ENCODE assay signal across 10 cellular contexts in the genomic region with DNA sequence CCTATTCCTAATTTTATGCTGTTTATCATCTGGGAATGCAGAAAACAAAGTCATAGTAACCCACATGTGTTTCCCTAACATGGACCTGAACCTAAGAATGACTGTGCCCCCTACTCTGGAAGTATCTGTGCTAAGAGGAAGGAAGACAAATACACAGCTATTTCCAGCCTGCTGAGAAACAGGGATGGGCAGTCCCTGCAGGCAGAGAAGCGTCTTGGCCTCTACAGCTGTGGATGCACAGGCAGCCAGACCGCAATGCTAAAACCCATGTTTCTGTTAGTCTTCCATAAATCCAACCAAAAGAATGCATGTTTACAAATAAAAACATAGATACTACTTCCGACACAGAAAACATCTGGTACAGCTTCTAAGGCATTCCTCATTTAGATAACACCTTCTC. TPM values are rescaled to one million over a fixed set of nuclear protein-coding genes. Genes with fewer than 3 reads are reported as not detected.
DNase-seq lines count a peak whose midpoint lies in the region; ATAC-seq and TF ChIP-seq lines count a peak whose summit lies in the region.
"Had no signal": no experiment of that assay in that cellular context is flagged by ENCODE, and none has a peak within 500 bp of the region (broad histone marks: within the 10 kb centered on the region; RNA-seq: fewer than 3 reads in every experiment).

No MANE protein-coding gene starts in this region.

- no peaks in the 10 kb centered on the region for H3K27me3 ChIP-seq in brain microvascular endothelial cell (replicated peaks)
- H3K27me3 ChIP-seq in right lobe of liver = no peaks in the 10 kb centered on the region
- no peaks in the 10 kb centered on the region for H3K27me3 ChIP-seq in thyroid gland

- TF ChIP-seq CTCF in activated CD8-positive, alpha-beta T cell treated with anti-CD3 and anti-CD28 coated beads for 36 hours (IDR thresholded peaks at IDR 0.05) = no peak
- TF ChIP-seq CTCF in brain microvascular endothelial cell (IDR thresholded peaks at IDR 0.05; ENCODE audit: low read depth, low read length, missing control alignments) (no peak), right lobe of liver (IDR thresholded peaks at IDR 0.05) (no peak), thyroid gland (IDR thresholded peaks at IDR 0.05) (no peak), RWPE1 (conservative IDR thresholded peaks at IDR 0.05; ENCODE audit: low read depth) (no peak)

- H3K4me3 Mint-ChIP-seq in activated CD8-positive, alpha-beta T cell treated with anti-CD3 and anti-CD28 coated beads for 36 hours = peak overlapping the region; percentile 34
- no peak overlapping the region for H3K4me3 Mint-ChIP-seq in activated CD8-positive, alpha-beta T cell treated with anti-CD3 and anti-CD28 coated beads, Interleukin-2, amount 10 ng/mL, durations not matched to agents 7 days and 5 days

- peak overlapping the region; percentile 46 for H3K27ac ChIP-seq in brain microvascular endothelial cell
- peak overlapping the region; percentile 89 to 98 (median 89) for H3K27ac ChIP-seq in right lobe of liver
- peak overlapping the region; percentile 12 to 77 (median 76) for H3K27ac ChIP-seq in thyroid gland
- no peak overlapping the region for H3K27ac ChIP-seq in RWPE1

- POLR2A ChIA-PET in activated CD8-positive, alpha-beta T cell treated with anti-CD3 and anti-CD28 coated beads for 36 hours (lab: Charles Lee) = interaction anchor here (0.8 to 3.7 kb wide), 6 partner anchors 16 to 62 kb away, joined by 3 to 14 read pairs (median 4); a partner anchor contains a TSS
- POLR2A ChIA-PET in activated CD8-positive, alpha-beta T cell treated with anti-CD3 and anti-CD28 coated beads, Interleukin-2, amount 10 ng/mL, durations not matched to agents 7 days and 5 days (lab: Charles Lee) = interaction anchor here (0.7 to 1.7 kb wide), 3 partner anchors 20 to 40 kb away, joined by 4 to 5 read pairs (median 4); no protein-coding TSS in a partner anchor
- POLR2A ChIA-PET in RWPE1 (lab: Yijun Ruan, JAX; ENCODE audit: low non-redundant PET) = no interaction called here

- H3K36me3 ChIP-seq in brain microvascular endothelial cell (replicated peaks) (no peaks in the 10 kb centered on the region), right lobe of liver (no peaks in the 10 kb centered on the region), thyroid gland (no peaks in the 10 kb centered on the region)

- H3K27ac Mint-ChIP-seq in activated CD8-positive, alpha-beta T cell treated with anti-CD3 and anti-CD28 coated beads for 36 hours = peak overlapping the region; percentile 96
- no peak overlapping the region for H3K27ac Mint-ChIP-seq in activated CD8-positive, alpha-beta T cell treated with anti-CD3 and anti-CD28 coated beads, Interleukin-2, amount 10 ng/mL, durations not matched to agents 7 days and 5 days

- peaks cover 28% of the 10 kb centered on the region for H3K36me3 Mint-ChIP-seq in activated CD8-positive, alpha-beta T cell treated with anti-CD3 and anti-CD28 coated beads for 36 hours (ENCODE audit: low read depth)
- peaks cover 19% of the 10 kb centered on the region for H3K36me3 Mint-ChIP-seq in activated CD8-positive, alpha-beta T cell treated with anti-CD3 and anti-CD28 coated beads, Interleukin-2, amount 10 ng/mL, durations not matched to agents 7 days and 5 days (ENCODE audit: low read depth)

- CTCF ChIA-PET in activated CD8-positive, alpha-beta T cell treated with anti-CD3 and anti-CD28 coated beads for 36 hours (lab: Charles Lee) = interaction anchor here (1.5 to 5.1 kb wide), 6 partner anchors 17 to 149 kb away, joined by 3 to 22 read pairs (median 7); no protein-coding TSS in a partner anchor
- CTCF ChIA-PET in activated CD8-positive, alpha-beta T cell treated with anti-CD3 and anti-CD28 coated beads, Interleukin-2, amount 10 ng/mL, durations not matched to agents 7 days and 5 days (lab: Charles Lee) = interaction anchor here (1.6 to 4.7 kb wide), 6 partner anchors 9 to 129 kb away, joined by 4 to 38 read pairs (median 5); no protein-coding TSS in a partner anchor
- CTCF ChIA-PET in RWPE1 (lab: Yijun Ruan, JAX) = no interaction called here

- no peaks in the 10 kb centered on the region for H3K9me3 ChIP-seq in right lobe of liver
- H3K9me3 ChIP-seq in thyroid gland = no peaks in the 10 kb centered on the region

- in situ Hi-C loops in brain microvascular endothelial cell (cut with HindIII; ENCODE audit: low pct_ligation_motif_present, low sequenced_read_pairs) = no loop called here

- WGBS in right lobe of liver (ENCODE audit: insufficient coverage, low coverage, low lambda C conversion rate, missing lambda C conversion rate) = 60% methylated on average over 3 of the region's 3 CpGs
- WGBS in thyroid gland, 2 donors = 65 to 70% methylated on average over 3 of the region's 3 CpGs

- TF ChIP-seq POLR2A in right lobe of liver (IDR thresholded peaks at IDR 0.05) = no peak
- TF ChIP-seq POLR2A in thyroid gland (IDR thresholded peaks at IDR 0.05) = no peak
- no peak for TF ChIP-seq POLR2A in GM18505 (IDR thresholded peaks at IDR 0.05; ENCODE audit: borderline replicate concordance, extremely low read depth, insufficient read depth, insufficient read length)

- no peak for ATAC-seq in activated CD8-positive, alpha-beta T cell treated with anti-CD3 and anti-CD28 coated beads for 36 hours
- ATAC-seq in activated CD8-positive, alpha-beta T cell treated with anti-CD3 and anti-CD28 coated beads, Interleukin-2, amount 10 ng/mL, durations not matched to agents 7 days and 5 days = no peak
- peak; percentile 35 to 72 (median 43) for ATAC-seq in right lobe of liver
- ATAC-seq in GM18861 (IDR thresholded peaks at IDR 0.05; ENCODE audit: unreplicated experiment) = no peak
- no peak for ATAC-seq in GM18505 (IDR thresholded peaks at IDR 0.05; ENCODE audit: unreplicated experiment)
- ATAC-seq: HCT116 had no signal

- peaks cover 0 to 43% (median 17%) of the 10 kb centered on the region in 4 donors for H3K4me1 ChIP-seq in right lobe of liver
- peaks cover 25 to 50% of the 10 kb centered on the region in 2 donors for H3K4me1 ChIP-seq in thyroid gland

- H3K4me3 ChIP-seq in brain microvascular endothelial cell (ENCODE audit: low read depth, low read length) (no peak overlapping the region), right lobe of liver (peak overlapping the region in 1 of 3 donors; percentile 20), thyroid gland (replicated peaks in 1 of 3) (no peak overlapping the region)

- no peaks in the 10 kb centered on the region for H3K9me3 Mint-ChIP-seq in activated CD8-positive, alpha-beta T cell treated with anti-CD3 and anti-CD28 coated beads for 36 hours
- H3K9me3 Mint-ChIP-seq in activated CD8-positive, alpha-beta T cell treated with anti-CD3 and anti-CD28 coated beads, Interleukin-2, amount 10 ng/mL, durations not matched to agents 7 days and 5 days (ENCODE audit: insufficient read depth) = no peaks in the 10 kb centered on the region

- H3K27me3 Mint-ChIP-seq in activated CD8-positive, alpha-beta T cell treated with anti-CD3 and anti-CD28 coated beads for 36 hours = no peaks in the 10 kb centered on the region
- no peaks in the 10 kb centered on the region for H3K27me3 Mint-ChIP-seq in activated CD8-positive, alpha-beta T cell treated with anti-CD3 and anti-CD28 coated beads, Interleukin-2, amount 10 ng/mL, durations not matched to agents 7 days and 5 days (ENCODE audit: low read depth)

- H3K4me1 Mint-ChIP-seq in activated CD8-positive, alpha-beta T cell treated with anti-CD3 and anti-CD28 coated beads for 36 hours (ENCODE audit: low read depth) = peaks cover 68% of the 10 kb centered on the region
- peaks cover 27% of the 10 kb centered on the region for H3K4me1 Mint-ChIP-seq in activated CD8-positive, alpha-beta T cell treated with anti-CD3 and anti-CD28 coated beads, Interleukin-2, amount 10 ng/mL, durations not matched to agents 7 days and 5 days (ENCODE audit: low read depth)

- DNase-seq in activated CD8-positive, alpha-beta T cell treated with anti-CD3 and anti-CD28 coated beads for 36 hours = no peak
- no peak for DNase-seq in activated CD8-positive, alpha-beta T cell treated with anti-CD3 and anti-CD28 coated beads, Interleukin-2, amount 10 ng/mL, durations not matched to agents 7 days and 5 days
- peak; percentile 46 for DNase-seq in brain microvascular endothelial cell
- DNase-seq in right lobe of liver = no peak
- DNase-seq in thyroid gland = no peak
- DNase-seq in RWPE1 (ENCODE audit: low spot score) = no peak
- DNase-seq: NCI-H1694 had no signal

- intact Hi-C loops in activated CD8-positive, alpha-beta T cell treated with anti-CD3 and anti-CD28 coated beads for 36 hours (cut with micrococcal nuclease) = loop anchor here (5.0 kb wide), 1 partner anchor 56 kb away; a partner anchor contains a TSS
- intact Hi-C loops in right lobe of liver (cut with DNase I) = no loop called here
- intact Hi-C loops in thyroid gland (cut with DNase I) = no loop called here

RNA-seq across cellular contexts. Expression of a gene that starts 56.1 kb away (rescaled TPM):
- 10 to 100 TPM; 28.2 to 30.2 TPM for total RNA-seq in activated CD8-positive, alpha-beta T cell treated with anti-CD3 and anti-CD28 coated beads for 36 hours
- 10 to 100 TPM; 17.4 to 19.0 TPM for total RNA-seq in activated CD8-positive, alpha-beta T cell treated with anti-CD3 and anti-CD28 coated beads, Interleukin-2, amount 10 ng/mL, durations not matched to agents 7 days and 5 days
- total RNA-seq in right lobe of liver = 10 to 100 TPM; 41.9 to 74.2 (median 48.4) TPM
- 10 to 100 TPM; 24.2 to 34.5 (median 26.4) TPM for total RNA-seq in thyroid gland

Comparison
In these comparisons a context has a peak if more than half of its experiments do, and no peak if none do; other contexts are left out.
1. ATAC-seq: peak in right lobe of liver (4 of 4); none in activated CD8-positive, alpha-beta T cell treated with anti-CD3 and anti-CD28 coated beads for 36 hours (single experiment), activated CD8-positive, alpha-beta T cell treated with anti-CD3 and anti-CD28 coated beads, Interleukin-2, amount 10 ng/mL, durations not matched to agents 7 days and 5 days (single experiment), GM18861 (single experiment) and GM18505 (single experiment).